ENCODE assay signal across 9 cellular contexts in the genomic region with DNA sequence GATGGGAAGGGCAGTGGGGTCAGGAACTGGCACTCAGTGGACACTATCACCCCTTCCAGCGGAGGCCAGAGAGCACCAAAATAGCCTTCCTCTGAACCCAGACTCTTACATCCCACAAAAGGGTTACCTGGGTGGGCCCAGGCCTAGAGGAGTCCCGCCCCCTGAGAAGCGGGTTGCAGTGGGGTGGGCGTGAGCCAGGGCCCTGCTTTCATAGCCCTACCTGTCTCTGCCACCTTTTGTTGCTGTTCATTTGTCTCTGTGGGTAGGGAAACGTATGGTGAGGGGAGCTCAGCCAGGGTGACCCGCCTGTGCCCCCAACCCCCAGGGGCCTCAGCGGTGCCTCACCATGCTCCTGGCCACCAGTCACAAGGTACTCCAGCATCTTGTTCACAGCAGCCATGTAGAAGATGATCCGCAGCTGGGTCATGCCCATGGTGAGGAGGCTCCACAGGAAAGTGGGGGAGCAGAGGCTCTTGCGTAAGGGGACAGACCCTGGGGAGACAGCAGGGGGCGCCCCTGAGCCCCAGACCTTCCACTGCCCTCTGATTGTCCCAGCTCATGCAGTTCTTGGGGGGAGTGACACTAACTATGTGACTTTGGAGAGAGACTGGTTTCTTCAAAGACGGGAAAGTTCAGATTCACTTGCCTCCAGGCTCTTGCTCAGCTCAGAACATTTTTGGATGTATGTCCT.
DNase-seq lines count a peak whose midpoint lies in the region; ATAC-seq and TF ChIP-seq lines count a peak whose summit lies in the region.
"Had no signal": no experiment of that assay in that cellular context is flagged by ENCODE, and none has a peak within 500 bp of the region (broad histone marks: within the 10 kb centered on the region; RNA-seq: fewer than 3 reads in every experiment).

No MANE protein-coding gene starts in this region.

- no peaks in the 10 kb centered on the region for H3K9me3 ChIP-seq in OCI-LY3 (ENCODE audit: insufficient read depth, low read length)

- ATAC-seq in stimulated activated naive CD8-positive, alpha-beta T cell treated with anti-CD3 and anti-CD28 coated beads, Interleukin-15, Interleukin-2, amounts not matched to agents 100 U/mL and 50 U/mL, for 24 hours, result peak; percentile 48
- ATAC-seq in HG02840 (IDR thresholded peaks at IDR 0.05; ENCODE audit: low FRiP score, unreplicated experiment), result no peak
- no peak for ATAC-seq in GM19328 (IDR thresholded peaks at IDR 0.05; ENCODE audit: unreplicated experiment)

- H3K36me3 Mint-ChIP-seq in activated naive CD4-positive, alpha-beta T cell treated with anti-CD3 and anti-CD28 coated beads, Interleukin-2, amount 10 ng/mL, durations not matched to agents 7 days and 5 days, result peaks cover 33% of the 10 kb centered on the region

- H4K20me1 ChIP-seq in OCI-LY3 (ENCODE audit: insufficient read depth, low read length), result no peaks in the 10 kb centered on the region

- no peak overlapping the region for H3K9ac ChIP-seq in OCI-LY3 (ENCODE audit: low read length)

- peaks cover 13% of the 10 kb centered on the region for H3K4me1 Mint-ChIP-seq in activated naive CD4-positive, alpha-beta T cell treated with anti-CD3 and anti-CD28 coated beads, Interleukin-2, amount 10 ng/mL, durations not matched to agents 7 days and 5 days

- peak; percentile 82 for TF ChIP-seq CTCF in OCI-LY3 (IDR thresholded peaks at IDR 0.05; ENCODE audit: low read depth, low read length)

- H2AFZ ChIP-seq in OCI-LY3 (ENCODE audit: low read depth, low read length), result no peak overlapping the region

- H3K36me3 ChIP-seq in OCI-LY3 (replicated peaks; ENCODE audit: low read depth, low read length), result peaks cover 68% of the 10 kb centered on the region

- peaks cover 7% of the 10 kb centered on the region for H3K4me1 ChIP-seq in OCI-LY3 (ENCODE audit: low read length)

- DNase-seq in NCI-H82 (lab: John Stamatoyannopoulos, UW) (peak; percentile 59), NCI-H82 treated with DMSO at 0.1 percent for 48 hours (lab: John Stamatoyannopoulos, UW; ENCODE audit: unreplicated experiment) (no peak), iPS-NIHi7 (ENCODE audit: extremely low spot score) (peak; percentile 74)
- DNase-seq in activated naive CD4-positive, alpha-beta T cell treated with anti-CD3 and anti-CD28 coated beads, Interleukin-2, amount 10 ng/mL, durations not matched to agents 7 days and 5 days, result peak; percentile 78
- DNase-seq in stimulated activated naive CD8-positive, alpha-beta T cell treated with anti-CD3 and anti-CD28 coated beads, Interleukin-15, Interleukin-2, amounts not matched to agents 100 U/mL and 50 U/mL, for 24 hours, result peak; percentile 70

- H3K4me3 ChIP-seq in OCI-LY3 (ENCODE audit: low read length), result no peak overlapping the region

- H3K9me3 Mint-ChIP-seq in activated naive CD4-positive, alpha-beta T cell treated with anti-CD3 and anti-CD28 coated beads, Interleukin-2, amount 10 ng/mL, durations not matched to agents 7 days and 5 days, result no peaks in the 10 kb centered on the region
- H3K9me3 Mint-ChIP-seq: activated naive CD4-positive, alpha-beta T cell treated with anti-CD3 and anti-CD28 coated beads, Interleukin-2, amount 50 U/mL, for 24 hours had no signal

- H3K4me2 ChIP-seq in OCI-LY3 (ENCODE audit: low read length), result no peak overlapping the region

- CTCF ChIA-PET in activated naive CD4-positive, alpha-beta T cell treated with anti-CD3 and anti-CD28 coated beads, Interleukin-2, amount 10 ng/mL, durations not matched to agents 7 days and 5 days (lab: Charles Lee), result interaction anchor here (0.6 to 8.8 kb wide), 17 partner anchors 10 to 1025 kb away, joined by 3 to 306 read pairs (median 10); a partner anchor contains a TSS

- no peaks in the 10 kb centered on the region for H3K27me3 Mint-ChIP-seq in activated naive CD4-positive, alpha-beta T cell treated with anti-CD3 and anti-CD28 coated beads, Interleukin-2, amount 10 ng/mL, durations not matched to agents 7 days and 5 days
- H3K27me3 Mint-ChIP-seq: activated naive CD4-positive, alpha-beta T cell treated with anti-CD3 and anti-CD28 coated beads, Interleukin-2, amount 50 U/mL, for 24 hours had no signal

- H3K27ac ChIP-seq in OCI-LY3 (ENCODE audit: low read length), result no peak overlapping the region

- H3K79me2 ChIP-seq in OCI-LY3 (ENCODE audit: low read length), result no peaks in the 10 kb centered on the region

- H3K27me3 ChIP-seq in OCI-LY3 (ENCODE audit: low read depth, low read length), result no peaks in the 10 kb centered on the region

- H3K4me3 Mint-ChIP-seq in activated naive CD4-positive, alpha-beta T cell treated with anti-CD3 and anti-CD28 coated beads, Interleukin-2, amount 10 ng/mL, durations not matched to agents 7 days and 5 days, result no peak overlapping the region
- H3K4me3 Mint-ChIP-seq: activated naive CD4-positive, alpha-beta T cell treated with anti-CD3 and anti-CD28 coated beads, Interleukin-2, amount 50 U/mL, for 24 hours had no signal

- H3K27ac Mint-ChIP-seq in activated naive CD4-positive, alpha-beta T cell treated with anti-CD3 and anti-CD28 coated beads, Interleukin-2, amount 10 ng/mL, durations not matched to agents 7 days and 5 days, result no peak overlapping the region
- H3K27ac Mint-ChIP-seq: activated naive CD4-positive, alpha-beta T cell treated with anti-CD3 and anti-CD28 coated beads, Interleukin-2, amount 50 U/mL, for 24 hours had no signal
